ENCODE assay signal across 10 cellular contexts in genomic region chr11:70135142-70136132, GRCh38. TPM values are rescaled to one million over a fixed set of nuclear protein-coding genes. Genes with fewer than 3 reads are reported as not detected.
DNase-seq lines count a peak whose midpoint lies in the region; ATAC-seq and TF ChIP-seq lines count a peak whose summit lies in the region.
"Had no signal": no experiment of that assay in that cellular context is flagged by ENCODE, and none has a peak within 500 bp of the region (broad histone marks: within the 10 kb centered on the region; RNA-seq: fewer than 3 reads in every experiment).

No MANE protein-coding gene starts in this region.

- TF ChIP-seq CTCF in choroid plexus epithelial cell (conservative IDR thresholded peaks at IDR 0.05; ENCODE audit: low read depth, low read length) (no peak), lung (IDR thresholded peaks at IDR 0.05; ENCODE audit: control extremely low read depth, extremely low read depth) (no peak), upper lobe of left lung (IDR thresholded peaks at IDR 0.05) (no peak)

- no peaks in the 10 kb centered on the region for H3K9me3 Mint-ChIP-seq in effector memory CD8-positive, alpha-beta T cell
- H3K9me3 Mint-ChIP-seq: activated CD8-positive, alpha-beta T cell treated with anti-CD3 and anti-CD28 coated beads for 36 hours; immature natural killer cell had no signal

- H3K4me3 ChIP-seq in choroid plexus epithelial cell (ENCODE audit: low read depth, low read length), result peak overlapping the region; percentile 22
- H3K4me3 ChIP-seq in lung, result no peak overlapping the region
- peak overlapping the region in 1 of 4 donors; percentile 13 for H3K4me3 ChIP-seq in upper lobe of left lung
- H3K4me3 ChIP-seq: psoas muscle had no signal

- H3K27me3 ChIP-seq in lung (ENCODE audit: control insufficient read depth, insufficient read depth), result no peaks in the 10 kb centered on the region
- H3K27me3 ChIP-seq in upper lobe of left lung, result no peaks in the 10 kb centered on the region

- H3K27ac ChIP-seq in lung (ENCODE audit: low read depth in 1 of 2, low read length in 1 of 2), result peak overlapping the region in 1 of 2 donors; percentile 1
- peak overlapping the region in 1 of 4 donors; percentile 7 for H3K27ac ChIP-seq in upper lobe of left lung
- H3K27ac ChIP-seq: psoas muscle had no signal

- H3K36me3 ChIP-seq in lung (ENCODE audit: control insufficient read depth in 2 of 2, insufficient read depth in 2 of 2, low read length in 2 of 2) (no peaks in the 10 kb centered on the region), upper lobe of left lung (no peaks in the 10 kb centered on the region)

- TF ChIP-seq POLR2A in upper lobe of left lung (IDR thresholded peaks at IDR 0.05), result no peak

- H3K4me1 Mint-ChIP-seq in effector memory CD8-positive, alpha-beta T cell (ENCODE audit: low read depth in 2 of 2), result no peaks in the 10 kb centered on the region
- H3K4me1 Mint-ChIP-seq: immature natural killer cell had no signal

- no peaks in the 10 kb centered on the region for H3K36me3 Mint-ChIP-seq in effector memory CD8-positive, alpha-beta T cell (ENCODE audit: insufficient read depth)
- H3K36me3 Mint-ChIP-seq: immature natural killer cell had no signal

- H3K27ac Mint-ChIP-seq in effector memory CD8-positive, alpha-beta T cell, result no peak overlapping the region
- H3K27ac Mint-ChIP-seq: activated CD8-positive, alpha-beta T cell treated with anti-CD3 and anti-CD28 coated beads for 36 hours; immature natural killer cell had no signal

- H3K4me1 ChIP-seq in lung (ENCODE audit: control insufficient read depth in 2 of 2, insufficient read depth in 2 of 2, low read length in 2 of 2) (no peaks in the 10 kb centered on the region), upper lobe of left lung (peaks cover 0 to 7% (median 1%) of the 10 kb centered on the region in 4 donors)
- H3K4me1 ChIP-seq: psoas muscle had no signal

- 56 to 81% methylated on average over 26 of the region's 26 CpGs for WGBS in lung, 2 donors
- 61 to 62% methylated on average over 24 to 26 of the region's 26 CpGs for WGBS in upper lobe of left lung, 2 donors

- H3K9me3 ChIP-seq in lung (ENCODE audit: control insufficient read depth in 2 of 2, insufficient read depth in 1 of 2, low read length in 1 of 2) (no peaks in the 10 kb centered on the region), upper lobe of left lung (no peaks in the 10 kb centered on the region)
- H3K9me3 ChIP-seq: psoas muscle had no signal

- DNase-seq in LHCN-M2 (ENCODE audit: low read depth) (peak; percentile 44), choroid plexus epithelial cell (ENCODE audit: low read depth) (peak; percentile 55), lung (ENCODE audit: low spot score) (no peak), upper lobe of left lung (peak; percentile 39 to 44), kidney glomerular epithelial cell (lab: John Stamatoyannopoulos, UW) (no peak), AG08395 (ENCODE audit: low spot score) (no peak)
- DNase-seq in effector memory CD8-positive, alpha-beta T cell, result no peak
- DNase-seq: activated CD8-positive, alpha-beta T cell treated with anti-CD3 and anti-CD28 coated beads for 36 hours; immature natural killer cell; psoas muscle had no signal

- H3K27me3 Mint-ChIP-seq in effector memory CD8-positive, alpha-beta T cell, result peaks cover 12 to 64% of the 10 kb centered on the region in 2 donors

- no peak for TF ChIP-seq EP300 in upper lobe of left lung (IDR thresholded peaks at IDR 0.05)

- ATAC-seq in lung (ENCODE audit: insufficient read depth, low FRiP score), result peak; percentile 64
- peak in 1 of 2 donors; percentile 7 for ATAC-seq in upper lobe of left lung (ENCODE audit: low FRiP score in 2 of 2)
- ATAC-seq in effector memory CD8-positive, alpha-beta T cell (replicated peaks), result no peak
- ATAC-seq: activated CD8-positive, alpha-beta T cell treated with anti-CD3 and anti-CD28 coated beads for 36 hours had no signal

- H3K4me3 Mint-ChIP-seq in effector memory CD8-positive, alpha-beta T cell, result no peak overlapping the region
- H3K4me3 Mint-ChIP-seq: activated CD8-positive, alpha-beta T cell treated with anti-CD3 and anti-CD28 coated beads for 36 hours; immature natural killer cell had no signal

RNA-seq across cellular contexts. Expression of gene ANO1, which starts 57.3 kb away (rescaled TPM):
- total RNA-seq in LHCN-M2 (2014; rRNA removed) (not detected in 2 replicates), lung (10 to 100 TPM in 1 of 2 donors, 1 to 10 TPM in 1; 7.8 to 10.8 TPM), upper lobe of left lung (10 to 100 TPM in 2 of 6 donors, 1 to 10 TPM in 4; 4.8 to 13.2 (median 7.2) TPM)
- not detected for polyA plus RNA-seq in LHCN-M2 (2012)
- polyA plus RNA-seq in lung, result 1 to 10 TPM; 1.2 to 3.2 TPM
- total RNA-seq: activated CD8-positive, alpha-beta T cell treated with anti-CD3 and anti-CD28 coated beads for 36 hours had no signal
- polyA plus RNA-seq: immature natural killer cell had no signal

Comparison
In these comparisons a context has a peak if more than half of its experiments do, and no peak if none do; other contexts are left out.
1. DNase-seq: peak in LHCN-M2 (single experiment), choroid plexus epithelial cell (single experiment) and upper lobe of left lung (2 of 2); none in lung (single experiment), effector memory CD8-positive, alpha-beta T cell (0 of 3), kidney glomerular epithelial cell (single experiment) and AG08395 (single experiment).